Comparison of ENCODE assay signal across 16 cellular contexts in the genomic region with DNA sequence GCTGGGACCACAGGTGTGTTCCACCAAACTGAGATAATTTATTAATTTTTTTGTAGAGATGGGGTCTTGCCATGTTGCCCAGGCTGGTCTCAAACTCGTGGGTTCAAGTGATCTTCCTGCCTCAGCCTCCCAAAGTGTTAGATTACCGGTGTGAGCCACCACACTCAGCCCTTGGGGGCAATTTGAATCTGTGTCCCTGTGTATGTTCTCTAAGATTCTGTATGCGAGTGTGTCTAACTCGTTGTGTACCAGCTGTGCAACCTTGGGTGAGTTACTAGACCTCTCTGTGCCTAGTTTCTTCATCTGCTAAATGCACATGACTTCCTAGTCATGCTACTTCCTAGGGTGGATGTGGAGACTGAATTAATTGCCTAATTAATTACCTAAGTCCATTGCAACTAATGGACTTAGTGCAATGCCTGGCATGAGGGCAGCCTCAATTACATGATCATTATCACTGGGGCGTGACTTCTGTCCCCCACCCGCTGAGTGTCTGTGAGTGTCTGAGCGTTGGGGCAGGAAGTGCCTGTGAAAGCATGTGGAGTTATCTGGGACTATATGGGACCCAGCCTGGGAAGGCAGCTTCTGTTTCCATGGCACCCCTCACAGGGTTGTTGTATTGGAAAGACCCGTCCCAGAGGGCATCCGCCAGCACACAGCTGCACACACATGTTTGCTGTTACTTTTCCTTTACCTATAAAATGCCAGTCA. TPM values are rescaled to one million over a fixed set of nuclear protein-coding genes. Genes with fewer than 3 reads are reported as not detected.
DNase-seq lines count a peak whose midpoint lies in the region; TF ChIP-seq lines count a peak whose summit lies in the region.
"Had no signal": no experiment of that assay in that cellular context is flagged by ENCODE, and none has a peak within 500 bp of the region (broad histone marks: within the 10 kb centered on the region; RNA-seq: fewer than 3 reads in every experiment).

No MANE protein-coding gene starts in this region.

- BruUV-seq in A673 (replicated peaks; lab: Mats Ljungman, UMichigan): no TSS peak

- 41 to 46% methylated on average over 7 to 9 of the region's 9 CpGs for WGBS in esophagus squamous epithelium, 2 donors

- no peak overlapping the region for H3K4me3 ChIP-seq in A673 (ENCODE audit: low read depth, low read length, poor library complexity, severe bottlenecking)
- H3K4me3 ChIP-seq in SJCRH30: no peak overlapping the region
- no peak overlapping the region for H3K4me3 ChIP-seq in esophagus squamous epithelium
- H3K4me3 ChIP-seq: gastroesophageal sphincter had no signal

- H3K36me3 ChIP-seq in A673 (ENCODE audit: insufficient read depth, low read length, poor library complexity, severe bottlenecking) (no peaks in the 10 kb centered on the region), SJCRH30 (no peaks in the 10 kb centered on the region), esophagus squamous epithelium (peaks cover 0 to 2% (median 0%) of the 10 kb centered on the region in 3 donors)
- H3K36me3 ChIP-seq: BE2C, gastroesophageal sphincter, WERI-Rb-1 had no signal

- H3K9me3 ChIP-seq in A673 (ENCODE audit: low read depth, low read length, poor library complexity, severe bottlenecking): no peaks in the 10 kb centered on the region
- H3K9me3 ChIP-seq in SJCRH30 (replicated peaks): no peaks in the 10 kb centered on the region
- H3K9me3 ChIP-seq in esophagus squamous epithelium: no peaks in the 10 kb centered on the region
- H3K9me3 ChIP-seq: BE2C, gastroesophageal sphincter had no signal

- peaks cover 40% of the 10 kb centered on the region for H3K27me3 ChIP-seq in A673 (replicated peaks; ENCODE audit: insufficient read depth, low read depth, low read length, poor library complexity)
- H3K27me3 ChIP-seq in SJCRH30: no peaks in the 10 kb centered on the region; the same call in 1 of the 2 replicates
- peaks cover 0 to 58% (median 7%) of the 10 kb centered on the region in 4 donors for H3K27me3 ChIP-seq in esophagus squamous epithelium

- H3K27ac ChIP-seq in A673 (ENCODE audit: low read depth, low read length, poor library complexity, severe bottlenecking) (no peak overlapping the region), SJCRH30 (no peak overlapping the region; the same call in 1 of the 2 replicates), esophagus squamous epithelium (peak overlapping the region; percentile 34 to 80 (median 75))
- H3K27ac ChIP-seq: gastroesophageal sphincter, WERI-Rb-1 had no signal

- CTCF ChIA-PET in A673 (lab: Charles Lee): no interaction called here

- DNase-seq in A673 (ENCODE audit: low spot score) (peak; percentile 54), D341Med (ENCODE audit: low spot score) (peak; percentile 28), SJCRH30 (peak; percentile 53 to 56), esophagus squamous epithelium (lab: John Stamatoyannopoulos, UW) (no peak), Ammon's horn (ENCODE audit: low spot score) (no peak), activated gamma-delta T cell (lab: John Stamatoyannopoulos, UW) (no peak), NCI-H1930 (lab: John Stamatoyannopoulos, UW) (no peak), EL (no peak)
- DNase-seq: amygdala; BE2C; NCI-H2171; stimulated activated CD4-positive, alpha-beta T cell treated with anti-CD3 and anti-CD28 coated beads, Interleukin-2, amount 100 ng/mL, for 24 hours; substantia nigra; WERI-Rb-1 had no signal

- TF ChIP-seq CTCF in A673 (conservative IDR thresholded peaks at IDR 0.05; ENCODE audit: low read depth, low read length) (no peak), esophagus squamous epithelium (IDR thresholded peaks at IDR 0.05) (no peak)

- no peak for TF ChIP-seq POLR2A in esophagus squamous epithelium (IDR thresholded peaks at IDR 0.05)

- H3K4me1 ChIP-seq in A673 (ENCODE audit: insufficient read depth, low read length, poor library complexity, severe bottlenecking): no peaks in the 10 kb centered on the region
- peaks cover 19% of the 10 kb centered on the region for H3K4me1 ChIP-seq in SJCRH30
- peaks cover 5 to 58% (median 13%) of the 10 kb centered on the region in 3 donors for H3K4me1 ChIP-seq in esophagus squamous epithelium

- intact Hi-C loops in A673 (cut with micrococcal nuclease; ENCODE audit: unreplicated experiment) (no loop called here), esophagus squamous epithelium (cut with DNase I) (no loop called here)

- POLR2A ChIA-PET in A673 (lab: Charles Lee; ENCODE audit: low non-redundant PET): no interaction called here

RNA-seq across cellular contexts. Expression of a gene that starts 1.8 kb away (rescaled TPM):
- not detected in 2 replicates for total RNA-seq in A673 (2021)
- total RNA-seq in SJCRH30 (2014; rRNA removed; shearing (Covaris generic)): 7.6 and 7.8 TPM in 2 replicates
- total RNA-seq in esophagus squamous epithelium: 100 to 1,000 TPM; 208 to 737 (median 262) TPM
- total RNA-seq: right cardiac atrium had no signal

RNA-seq across cellular contexts. Expression of a gene that starts 9.1 kb away (rescaled TPM):
- total RNA-seq in A673 (2021) (not detected in 2 replicates), esophagus squamous epithelium (not detected)
- total RNA-seq in SJCRH30 (2014; rRNA removed; shearing (Covaris generic)): not detected in 2 replicates
- total RNA-seq: gastroesophageal sphincter, right cardiac atrium had no signal

RNA-seq across cellular contexts. Expression of a gene that starts 49.8 kb away (rescaled TPM):
- total RNA-seq in A673 (2021) (not detected in 2 replicates), esophagus squamous epithelium (not detected)
- not detected in 2 replicates for total RNA-seq in SJCRH30 (2014; rRNA removed; shearing (Covaris generic))
- total RNA-seq: gastroesophageal sphincter, right cardiac atrium had no signal

RNA-seq across cellular contexts. Expression of a gene that starts 53.7 kb away (rescaled TPM):
- total RNA-seq in A673 (2021): not detected in 2 replicates
- not detected in 2 replicates for total RNA-seq in SJCRH30 (2014; rRNA removed; shearing (Covaris generic))
- not detected for total RNA-seq in esophagus squamous epithelium
- total RNA-seq: gastroesophageal sphincter, right cardiac atrium had no signal

Comparison
In these comparisons a context has a peak if more than half of its experiments do, and no peak if none do; other contexts are left out.
1. DNase-seq: peak in A673 (single experiment), D341Med (single experiment) and SJCRH30 (2 of 2); none in esophagus squamous epithelium (single experiment), Ammon's horn (single experiment), activated gamma-delta T cell (single experiment), NCI-H1930 (0 of 2) and EL (single experiment).
2. H3K27ac ChIP-seq: peak in esophagus squamous epithelium (4 of 4); none in A673 (single experiment) and SJCRH30 (single experiment).
3. RNA of a gene that starts 1.8 kb away (total RNA-seq): 208 to 737 TPM in esophagus squamous epithelium; 7.6 to 7.8 TPM in SJCRH30 and not detected in A673; every median in the first group is over 10 times any median in the second.